In the genomic region with DNA sequence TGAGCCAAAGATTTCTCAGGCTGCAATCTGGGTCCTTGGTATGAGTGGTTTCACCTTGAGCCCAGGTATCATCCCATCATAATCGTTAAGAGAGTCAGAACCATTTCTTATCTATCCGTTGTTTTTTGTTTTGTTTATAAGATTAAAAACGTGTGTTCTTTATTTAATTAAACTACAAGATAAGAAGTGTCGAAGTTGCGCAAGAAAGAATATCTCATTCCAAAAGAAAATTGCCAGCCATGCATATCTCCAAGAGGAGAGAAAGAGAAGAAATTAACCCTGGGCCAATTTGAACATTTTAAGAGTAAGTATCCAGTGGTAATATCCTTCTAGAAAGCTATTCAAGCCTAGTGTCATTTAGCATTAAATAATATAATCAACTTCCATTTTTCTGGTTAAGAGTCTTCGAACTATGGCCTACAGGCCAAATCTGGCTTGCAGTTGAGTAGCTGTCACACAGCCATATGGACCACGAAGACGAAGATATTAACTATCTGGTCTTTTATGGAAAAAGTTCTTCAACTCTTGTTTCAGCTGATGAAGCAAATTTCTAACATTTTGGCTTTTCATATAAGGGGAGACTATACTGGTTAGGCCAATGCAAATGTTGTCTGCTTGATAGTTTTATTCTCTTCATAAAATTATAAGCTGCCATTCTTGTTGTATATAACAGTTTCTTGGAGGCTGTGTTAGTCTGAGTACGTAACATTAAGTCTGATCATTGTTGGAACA, we compare ENCODE assay signal across 9 cellular contexts.
"Had no signal": no experiment of that assay in that cellular context is flagged by ENCODE, and none has a peak within 500 bp of the region (broad histone marks: within the 10 kb centered on the region; RNA-seq: fewer than 3 reads in every experiment).

No MANE protein-coding gene starts in this region.

- DNase-seq: GM23248, GOT3, H9, HCEC 1CT, Karpas-422, KBM-7 had no signal

- FAIRE-seq: H54, HTR-8/SVneo had no signal

- H3K4me3 ChIP-seq: GM23248 had no signal

- H3K4me2 ChIP-seq: KMS-11 had no signal

- H3K27ac ChIP-seq: GM23248, KMS-11 had no signal

- H2AFZ ChIP-seq: GM23248 had no signal

- H3K9ac ChIP-seq: GM23248, KMS-11 had no signal
